In genomic region chr3:64954995-64955636, GRCh38 we compare ENCODE assay signal across 1 cellular context.
A peak's percentile ranks its signal among the peaks of the same experiment; 100 is the strongest.
TF ChIP-seq lines count a peak whose summit lies in the region.

No MANE protein-coding gene starts in this region.

TF ChIP-seq in HEK293, 187 proteins besides CTCF, POLR2A, EP300 and RAD21 (continued from another document and continues in another):
- TF ChIP-seq, protein P1, sequence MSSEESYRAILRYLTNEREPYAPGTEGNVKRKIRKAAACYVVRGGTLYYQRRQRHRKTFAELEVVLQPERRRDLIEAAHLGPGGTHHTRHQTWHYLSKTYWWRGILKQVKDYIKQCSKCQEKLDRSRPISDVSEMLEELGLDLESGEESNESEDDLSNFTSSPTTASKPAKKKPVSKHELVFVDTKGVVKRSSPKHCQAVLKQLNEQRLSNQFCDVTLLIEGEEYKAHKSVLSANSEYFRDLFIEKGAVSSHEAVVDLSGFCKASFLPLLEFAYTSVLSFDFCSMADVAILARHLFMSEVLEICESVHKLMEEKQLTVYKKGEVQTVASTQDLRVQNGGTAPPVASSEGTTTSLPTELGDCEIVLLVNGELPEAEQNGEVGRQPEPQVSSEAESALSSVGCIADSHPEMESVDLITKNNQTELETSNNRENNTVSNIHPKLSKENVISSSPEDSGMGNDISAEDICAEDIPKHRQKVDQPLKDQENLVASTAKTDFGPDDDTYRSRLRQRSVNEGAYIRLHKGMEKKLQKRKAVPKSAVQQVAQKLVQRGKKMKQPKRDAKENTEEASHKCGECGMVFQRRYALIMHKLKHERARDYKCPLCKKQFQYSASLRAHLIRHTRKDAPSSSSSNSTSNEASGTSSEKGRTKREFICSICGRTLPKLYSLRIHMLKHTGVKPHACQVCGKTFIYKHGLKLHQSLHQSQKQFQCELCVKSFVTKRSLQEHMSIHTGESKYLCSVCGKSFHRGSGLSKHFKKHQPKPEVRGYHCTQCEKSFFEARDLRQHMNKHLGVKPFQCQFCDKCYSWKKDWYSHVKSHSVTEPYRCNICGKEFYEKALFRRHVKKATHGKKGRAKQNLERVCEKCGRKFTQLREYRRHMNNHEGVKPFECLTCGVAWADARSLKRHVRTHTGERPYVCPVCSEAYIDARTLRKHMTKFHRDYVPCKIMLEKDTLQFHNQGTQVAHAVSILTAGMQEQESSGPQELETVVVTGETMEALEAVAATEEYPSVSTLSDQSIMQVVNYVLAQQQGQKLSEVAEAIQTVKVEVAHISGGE (tag by site-specific recombination; conservative IDR thresholded peaks at IDR 0.05; ENCODE audit: low read depth) = no peak
- TF ChIP-seq SETDB1 (IDR thresholded peaks at IDR 0.05; ENCODE audit: insufficient read length, low read length) (no peak), ZNF837 (tag by site-specific recombination; IDR thresholded peaks at IDR 0.05) (no peak), ZNF140 (tag by site-specific recombination; IDR thresholded peaks at IDR 0.05) (no peak), ZNF169 (tag by site-specific recombination; IDR thresholded peaks at IDR 0.05) (no peak), ZNF76 (tag by site-specific recombination; IDR thresholded peaks at IDR 0.05; ENCODE audit: borderline replicate concordance, low read depth) (no peak), ZNF571 (tag by site-specific recombination; IDR thresholded peaks at IDR 0.05) (no peak), ZBTB21 (tag by site-specific recombination; IDR thresholded peaks at IDR 0.05) (peak; percentile 39; the same call in 1 of the 2 replicates), ZNF146 (tag by site-specific recombination; IDR thresholded peaks at IDR 0.05) (no peak), MEIS1 (CRISPR knock-in tag; IDR thresholded peaks at IDR 0.05; ENCODE audit: borderline replicate concordance) (no peak), ZNF629 (tag by site-specific recombination; IDR thresholded peaks at IDR 0.05) (peak; percentile 57), ZNF112 (tag by site-specific recombination; IDR thresholded peaks at IDR 0.05) (no peak), ZNF701 (tag by site-specific recombination; IDR thresholded peaks at IDR 0.05) (no peak), ELK4 (IDR thresholded peaks at IDR 0.05; ENCODE audit: borderline replicate concordance, low read depth, low read length) (no peak), BCL11B (tag by site-specific recombination; IDR thresholded peaks at IDR 0.05; ENCODE audit: low read depth) (no peak), ZBTB1 (tag by site-specific recombination; IDR thresholded peaks at IDR 0.05) (no peak), GLI4 (tag by site-specific recombination; IDR thresholded peaks at IDR 0.05) (no peak), ZBTB20 (tag by site-specific recombination; IDR thresholded peaks at IDR 0.05) (0 out of 2 replicates have a peak, but pooled peaks have one; percentile 26), SP7 (tag by site-specific recombination; IDR thresholded peaks at IDR 0.05) (no peak), ZNF174 (tag by site-specific recombination; IDR thresholded peaks at IDR 0.05) (no peak), ZEB2 (tag by site-specific recombination; IDR thresholded peaks at IDR 0.05) (no peak), ZFHX2 (tag by site-specific recombination; conservative IDR thresholded peaks at IDR 0.05) (no peak), FEZF1 (tag by site-specific recombination; IDR thresholded peaks at IDR 0.05) (no peak), TCF7L2 (IDR thresholded peaks at IDR 0.05; ENCODE audit: borderline replicate concordance, low read depth, low read length) (no peak), ZNF664 (tag by site-specific recombination; IDR thresholded peaks at IDR 0.05) (no peak), ZNF785 (tag by site-specific recombination; IDR thresholded peaks at IDR 0.05) (no peak), ZNF23 (tag by site-specific recombination; IDR thresholded peaks at IDR 0.05; ENCODE audit: borderline replicate concordance) (no peak), ZNF335 (tag by site-specific recombination; conservative IDR thresholded peaks at IDR 0.05) (peak; percentile 25; the same call in 1 of the 2 replicates), ZNF624 (tag by site-specific recombination; IDR thresholded peaks at IDR 0.05) (no peak), ZNF221 (tag by site-specific recombination; IDR thresholded peaks at IDR 0.05; ENCODE audit: borderline replicate concordance) (no peak), ZNF391 (tag by site-specific recombination; IDR thresholded peaks at IDR 0.05; ENCODE audit: borderline replicate concordance, low read depth) (no peak), MYNN (tag by site-specific recombination; IDR thresholded peaks at IDR 0.05; ENCODE audit: borderline replicate concordance) (no peak), ZNF133 (tag by site-specific recombination; IDR thresholded peaks at IDR 0.05) (0 out of 2 replicates have a peak, but pooled peaks have one; percentile 26)
- TF ChIP-seq, protein P2, sequence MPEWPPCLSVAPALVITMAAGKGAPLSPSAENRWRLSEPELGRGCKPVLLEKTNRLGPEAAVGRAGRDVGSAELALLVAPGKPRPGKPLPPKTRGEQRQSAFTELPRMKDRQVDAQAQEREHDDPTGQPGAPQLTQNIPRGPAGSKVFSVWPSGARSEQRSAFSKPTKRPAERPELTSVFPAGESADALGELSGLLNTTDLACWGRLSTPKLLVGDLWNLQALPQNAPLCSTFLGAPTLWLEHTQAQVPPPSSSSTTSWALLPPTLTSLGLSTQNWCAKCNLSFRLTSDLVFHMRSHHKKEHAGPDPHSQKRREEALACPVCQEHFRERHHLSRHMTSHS (tag by site-specific recombination; IDR thresholded peaks at IDR 0.05) = no peak
- TF ChIP-seq, protein P3, sequence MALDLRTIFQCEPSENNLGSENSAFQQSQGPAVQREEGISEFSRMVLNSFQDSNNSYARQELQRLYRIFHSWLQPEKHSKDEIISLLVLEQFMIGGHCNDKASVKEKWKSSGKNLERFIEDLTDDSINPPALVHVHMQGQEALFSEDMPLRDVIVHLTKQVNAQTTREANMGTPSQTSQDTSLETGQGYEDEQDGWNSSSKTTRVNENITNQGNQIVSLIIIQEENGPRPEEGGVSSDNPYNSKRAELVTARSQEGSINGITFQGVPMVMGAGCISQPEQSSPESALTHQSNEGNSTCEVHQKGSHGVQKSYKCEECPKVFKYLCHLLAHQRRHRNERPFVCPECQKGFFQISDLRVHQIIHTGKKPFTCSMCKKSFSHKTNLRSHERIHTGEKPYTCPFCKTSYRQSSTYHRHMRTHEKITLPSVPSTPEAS (tag by site-specific recombination; IDR thresholded peaks at IDR 0.05) = no peak
- TF ChIP-seq, protein P4, sequence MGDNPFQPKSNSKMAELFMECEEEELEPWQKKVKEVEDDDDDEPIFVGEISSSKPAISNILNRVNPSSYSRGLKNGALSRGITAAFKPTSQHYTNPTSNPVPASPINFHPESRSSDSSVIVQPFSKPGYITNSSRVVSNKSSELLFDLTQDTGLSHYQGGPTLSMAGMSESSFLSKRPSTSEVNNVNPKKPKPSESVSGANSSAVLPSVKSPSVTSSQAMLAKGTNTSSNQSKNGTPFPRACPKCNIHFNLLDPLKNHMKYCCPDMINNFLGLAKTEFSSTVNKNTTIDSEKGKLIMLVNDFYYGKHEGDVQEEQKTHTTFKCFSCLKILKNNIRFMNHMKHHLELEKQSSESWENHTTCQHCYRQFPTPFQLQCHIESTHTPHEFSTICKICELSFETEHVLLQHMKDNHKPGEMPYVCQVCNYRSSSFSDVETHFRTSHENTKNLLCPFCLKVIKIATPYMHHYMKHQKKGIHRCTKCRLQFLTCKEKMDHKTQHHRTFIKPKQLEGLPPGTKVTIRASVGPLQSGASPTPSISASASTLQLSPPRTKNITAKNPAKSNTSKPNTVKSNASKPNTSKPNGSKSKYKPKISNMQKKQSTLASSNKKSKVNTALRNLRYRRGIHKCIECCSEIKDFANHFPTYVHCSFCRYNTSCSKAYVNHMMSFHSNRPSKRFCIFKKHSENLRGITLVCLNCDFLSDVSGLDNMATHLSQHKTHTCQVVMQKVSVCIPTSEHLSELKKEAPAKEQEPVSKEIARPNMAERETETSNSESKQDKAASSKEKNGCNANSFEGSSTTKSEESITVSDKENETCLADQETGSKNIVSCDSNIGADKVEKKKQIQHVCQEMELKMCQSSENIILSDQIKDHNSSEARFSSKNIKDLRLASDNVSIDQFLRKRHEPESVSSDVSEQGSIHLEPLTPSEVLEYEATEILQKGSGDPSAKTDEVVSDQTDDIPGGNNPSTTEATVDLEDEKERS (tag by site-specific recombination; IDR thresholded peaks at IDR 0.05) = no peak
- TF ChIP-seq, protein P5, sequence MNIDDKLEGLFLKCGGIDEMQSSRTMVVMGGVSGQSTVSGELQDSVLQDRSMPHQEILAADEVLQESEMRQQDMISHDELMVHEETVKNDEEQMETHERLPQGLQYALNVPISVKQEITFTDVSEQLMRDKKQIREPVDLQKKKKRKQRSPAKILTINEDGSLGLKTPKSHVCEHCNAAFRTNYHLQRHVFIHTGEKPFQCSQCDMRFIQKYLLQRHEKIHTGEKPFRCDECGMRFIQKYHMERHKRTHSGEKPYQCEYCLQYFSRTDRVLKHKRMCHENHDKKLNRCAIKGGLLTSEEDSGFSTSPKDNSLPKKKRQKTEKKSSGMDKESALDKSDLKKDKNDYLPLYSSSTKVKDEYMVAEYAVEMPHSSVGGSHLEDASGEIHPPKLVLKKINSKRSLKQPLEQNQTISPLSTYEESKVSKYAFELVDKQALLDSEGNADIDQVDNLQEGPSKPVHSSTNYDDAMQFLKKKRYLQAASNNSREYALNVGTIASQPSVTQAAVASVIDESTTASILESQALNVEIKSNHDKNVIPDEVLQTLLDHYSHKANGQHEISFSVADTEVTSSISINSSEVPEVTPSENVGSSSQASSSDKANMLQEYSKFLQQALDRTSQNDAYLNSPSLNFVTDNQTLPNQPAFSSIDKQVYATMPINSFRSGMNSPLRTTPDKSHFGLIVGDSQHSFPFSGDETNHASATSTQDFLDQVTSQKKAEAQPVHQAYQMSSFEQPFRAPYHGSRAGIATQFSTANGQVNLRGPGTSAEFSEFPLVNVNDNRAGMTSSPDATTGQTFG (tag by site-specific recombination; IDR thresholded peaks at IDR 0.05; ENCODE audit: borderline replicate concordance) = no peak
- TF ChIP-seq, protein P6, sequence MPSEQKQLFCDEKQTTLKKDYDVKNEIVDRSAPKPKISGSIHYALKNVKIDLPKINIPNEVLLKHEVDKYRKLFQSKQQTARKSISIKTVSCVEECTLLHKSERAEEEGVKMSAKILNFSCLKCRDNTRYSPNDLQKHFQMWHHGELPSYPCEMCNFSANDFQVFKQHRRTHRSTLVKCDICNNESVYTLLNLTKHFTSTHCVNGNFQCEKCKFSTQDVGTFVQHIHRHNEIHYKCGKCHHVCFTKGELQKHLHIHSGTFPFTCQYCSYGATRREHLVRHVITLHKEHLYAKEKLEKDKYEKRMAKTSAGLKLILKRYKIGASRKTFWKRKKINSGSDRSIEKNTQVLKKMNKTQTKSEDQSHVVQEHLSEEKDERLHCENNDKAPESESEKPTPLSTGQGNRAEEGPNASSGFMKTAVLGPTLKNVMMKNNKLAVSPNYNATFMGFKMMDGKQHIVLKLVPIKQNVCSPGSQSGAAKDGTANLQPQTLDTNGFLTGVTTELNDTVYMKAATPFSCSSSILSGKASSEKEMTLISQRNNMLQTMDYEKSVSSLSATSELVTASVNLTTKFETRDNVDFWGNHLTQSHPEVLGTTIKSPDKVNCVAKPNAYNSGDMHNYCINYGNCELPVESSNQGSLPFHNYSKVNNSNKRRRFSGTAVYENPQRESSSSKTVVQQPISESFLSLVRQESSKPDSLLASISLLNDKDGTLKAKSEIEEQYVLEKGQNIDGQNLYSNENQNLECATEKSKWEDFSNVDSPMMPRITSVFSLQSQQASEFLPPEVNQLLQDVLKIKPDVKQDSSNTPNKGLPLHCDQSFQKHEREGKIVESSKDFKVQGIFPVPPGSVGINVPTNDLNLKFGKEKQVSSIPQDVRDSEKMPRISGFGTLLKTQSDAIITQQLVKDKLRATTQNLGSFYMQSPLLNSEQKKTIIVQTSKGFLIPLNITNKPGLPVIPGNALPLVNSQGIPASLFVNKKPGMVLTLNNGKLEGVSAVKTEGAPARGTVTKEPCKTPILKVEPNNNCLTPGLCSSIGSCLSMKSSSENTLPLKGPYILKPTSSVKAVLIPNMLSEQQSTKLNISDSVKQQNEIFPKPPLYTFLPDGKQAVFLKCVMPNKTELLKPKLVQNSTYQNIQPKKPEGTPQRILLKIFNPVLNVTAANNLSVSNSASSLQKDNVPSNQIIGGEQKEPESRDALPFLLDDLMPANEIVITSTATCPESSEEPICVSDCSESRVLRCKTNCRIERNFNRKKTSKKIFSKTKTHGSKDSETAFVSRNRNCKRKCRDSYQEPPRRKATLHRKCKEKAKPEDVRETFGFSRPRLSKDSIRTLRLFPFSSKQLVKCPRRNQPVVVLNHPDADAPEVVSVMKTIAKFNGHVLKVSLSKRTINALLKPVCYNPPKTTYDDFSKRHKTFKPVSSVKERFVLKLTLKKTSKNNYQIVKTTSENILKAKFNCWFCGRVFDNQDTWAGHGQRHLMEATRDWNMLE (tag by site-specific recombination; conservative IDR thresholded peaks at IDR 0.05; ENCODE audit: low read depth) = peak; percentile 43; the same call in 1 of the 2 replicates
- TF ChIP-seq, protein P7, sequence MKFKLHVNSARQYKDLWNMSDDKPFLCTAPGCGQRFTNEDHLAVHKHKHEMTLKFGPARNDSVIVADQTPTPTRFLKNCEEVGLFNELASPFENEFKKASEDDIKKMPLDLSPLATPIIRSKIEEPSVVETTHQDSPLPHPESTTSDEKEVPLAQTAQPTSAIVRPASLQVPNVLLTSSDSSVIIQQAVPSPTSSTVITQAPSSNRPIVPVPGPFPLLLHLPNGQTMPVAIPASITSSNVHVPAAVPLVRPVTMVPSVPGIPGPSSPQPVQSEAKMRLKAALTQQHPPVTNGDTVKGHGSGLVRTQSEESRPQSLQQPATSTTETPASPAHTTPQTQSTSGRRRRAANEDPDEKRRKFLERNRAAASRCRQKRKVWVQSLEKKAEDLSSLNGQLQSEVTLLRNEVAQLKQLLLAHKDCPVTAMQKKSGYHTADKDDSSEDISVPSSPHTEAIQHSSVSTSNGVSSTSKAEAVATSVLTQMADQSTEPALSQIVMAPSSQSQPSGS (tag by site-specific recombination; IDR thresholded peaks at IDR 0.05; ENCODE audit: low read depth) = peak; percentile 54; the same call in 1 of the 2 replicates
- TF ChIP-seq, protein P8, sequence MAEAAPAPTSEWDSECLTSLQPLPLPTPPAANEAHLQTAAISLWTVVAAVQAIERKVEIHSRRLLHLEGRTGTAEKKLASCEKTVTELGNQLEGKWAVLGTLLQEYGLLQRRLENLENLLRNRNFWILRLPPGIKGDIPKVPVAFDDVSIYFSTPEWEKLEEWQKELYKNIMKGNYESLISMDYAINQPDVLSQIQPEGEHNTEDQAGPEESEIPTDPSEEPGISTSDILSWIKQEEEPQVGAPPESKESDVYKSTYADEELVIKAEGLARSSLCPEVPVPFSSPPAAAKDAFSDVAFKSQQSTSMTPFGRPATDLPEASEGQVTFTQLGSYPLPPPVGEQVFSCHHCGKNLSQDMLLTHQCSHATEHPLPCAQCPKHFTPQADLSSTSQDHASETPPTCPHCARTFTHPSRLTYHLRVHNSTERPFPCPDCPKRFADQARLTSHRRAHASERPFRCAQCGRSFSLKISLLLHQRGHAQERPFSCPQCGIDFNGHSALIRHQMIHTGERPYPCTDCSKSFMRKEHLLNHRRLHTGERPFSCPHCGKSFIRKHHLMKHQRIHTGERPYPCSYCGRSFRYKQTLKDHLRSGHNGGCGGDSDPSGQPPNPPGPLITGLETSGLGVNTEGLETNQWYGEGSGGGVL (tag by site-specific recombination; IDR thresholded peaks at IDR 0.05) = 0 out of 2 replicates have a peak, but pooled peaks have one; percentile 29
